In the genomic region with DNA sequence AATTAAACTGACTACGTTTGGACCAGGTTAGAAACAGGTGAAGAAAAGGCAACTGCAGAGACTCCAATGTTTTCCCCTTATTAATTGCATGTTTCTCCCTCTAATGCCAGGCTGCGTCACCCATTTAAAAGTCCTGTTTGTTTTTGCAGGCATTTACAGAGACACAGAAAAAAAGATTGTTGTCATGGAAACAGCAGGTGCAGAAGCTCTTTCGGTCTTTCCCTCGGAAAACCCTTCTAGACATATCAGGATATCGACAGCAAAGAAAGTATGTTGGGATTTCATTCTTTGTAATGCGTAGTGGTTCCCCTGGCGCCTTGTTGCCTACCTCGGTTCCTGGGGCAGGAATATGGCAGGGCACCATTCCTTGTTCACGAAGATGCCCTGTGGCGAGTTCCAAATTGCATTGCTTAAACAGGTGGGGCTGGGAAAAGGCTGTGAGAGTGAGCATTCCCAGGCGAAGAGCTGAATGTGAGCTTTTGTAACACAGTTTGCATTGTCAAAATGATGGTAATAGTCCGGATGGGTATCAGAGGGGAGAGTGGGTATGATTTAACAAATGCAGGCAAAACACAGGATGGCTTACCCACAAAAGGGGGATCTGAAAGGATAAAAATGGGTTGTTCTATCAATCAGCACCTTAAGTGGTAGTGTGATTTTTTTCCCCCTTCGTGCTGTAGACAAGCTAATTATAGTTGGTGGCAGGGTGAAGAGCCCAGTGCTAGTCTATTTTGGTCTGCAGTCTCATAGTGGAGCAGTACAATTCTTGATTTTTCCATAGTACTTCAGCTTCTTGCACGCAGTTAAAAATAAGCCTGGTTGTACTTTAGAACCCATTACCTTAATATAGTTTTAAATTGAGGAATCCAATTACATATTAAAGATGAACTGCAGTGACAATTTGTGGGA, we compare ENCODE assay signal across 1 cellular context.
TF ChIP-seq lines count a peak whose summit lies in the region.

No MANE protein-coding gene starts in this region.

TF ChIP-seq in IMR-90, 13 proteins besides CTCF, POLR2A, EP300 and RAD21 (continued from another document):
- TF ChIP-seq, protein P1, sequence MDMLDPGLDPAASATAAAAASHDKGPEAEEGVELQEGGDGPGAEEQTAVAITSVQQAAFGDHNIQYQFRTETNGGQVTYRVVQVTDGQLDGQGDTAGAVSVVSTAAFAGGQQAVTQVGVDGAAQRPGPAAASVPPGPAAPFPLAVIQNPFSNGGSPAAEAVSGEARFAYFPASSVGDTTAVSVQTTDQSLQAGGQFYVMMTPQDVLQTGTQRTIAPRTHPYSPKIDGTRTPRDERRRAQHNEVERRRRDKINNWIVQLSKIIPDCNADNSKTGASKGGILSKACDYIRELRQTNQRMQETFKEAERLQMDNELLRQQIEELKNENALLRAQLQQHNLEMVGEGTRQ (IDR thresholded peaks at IDR 0.05; ENCODE audit: low read depth, low read length) = no peak
- TF ChIP-seq RCOR1 (IDR thresholded peaks at IDR 0.05; ENCODE audit: insufficient replicate concordance, low read length) (no peak), MAZ (IDR thresholded peaks at IDR 0.05; ENCODE audit: borderline replicate concordance, low read depth, low read length) (no peak), BHLHE40 (IDR thresholded peaks at IDR 0.05; ENCODE audit: low read depth, low read length) (no peak), CEBPB (IDR thresholded peaks at IDR 0.05; ENCODE audit: low read depth, low read length) (no peak), MAFK (IDR thresholded peaks at IDR 0.05; ENCODE audit: low read depth, low read length) (no peak), CHD1 (IDR thresholded peaks at IDR 0.05; ENCODE audit: low read depth, low read length) (no peak), SMC3 (IDR thresholded peaks at IDR 0.05; ENCODE audit: low read depth, low read length) (no peak), NFE2L2 (IDR thresholded peaks at IDR 0.05; ENCODE audit: low read depth, low read length) (no peak), RFX5 (IDR thresholded peaks at IDR 0.05; ENCODE audit: low read depth, low read length) (no peak), FOS (IDR thresholded peaks at IDR 0.05; ENCODE audit: low read depth, low read length) (no peak)
- TF ChIP-seq, protein P2, sequence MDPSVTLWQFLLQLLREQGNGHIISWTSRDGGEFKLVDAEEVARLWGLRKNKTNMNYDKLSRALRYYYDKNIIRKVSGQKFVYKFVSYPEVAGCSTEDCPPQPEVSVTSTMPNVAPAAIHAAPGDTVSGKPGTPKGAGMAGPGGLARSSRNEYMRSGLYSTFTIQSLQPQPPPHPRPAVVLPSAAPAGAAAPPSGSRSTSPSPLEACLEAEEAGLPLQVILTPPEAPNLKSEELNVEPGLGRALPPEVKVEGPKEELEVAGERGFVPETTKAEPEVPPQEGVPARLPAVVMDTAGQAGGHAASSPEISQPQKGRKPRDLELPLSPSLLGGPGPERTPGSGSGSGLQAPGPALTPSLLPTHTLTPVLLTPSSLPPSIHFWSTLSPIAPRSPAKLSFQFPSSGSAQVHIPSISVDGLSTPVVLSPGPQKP (IDR thresholded peaks at IDR 0.05; ENCODE audit: borderline replicate concordance, low read depth, low read length) = no peak
TF ChIP-seq in IMR-90: peak in this region for 0.
